Comparison of ENCODE assay signal across 17 cellular contexts in the genomic region with DNA sequence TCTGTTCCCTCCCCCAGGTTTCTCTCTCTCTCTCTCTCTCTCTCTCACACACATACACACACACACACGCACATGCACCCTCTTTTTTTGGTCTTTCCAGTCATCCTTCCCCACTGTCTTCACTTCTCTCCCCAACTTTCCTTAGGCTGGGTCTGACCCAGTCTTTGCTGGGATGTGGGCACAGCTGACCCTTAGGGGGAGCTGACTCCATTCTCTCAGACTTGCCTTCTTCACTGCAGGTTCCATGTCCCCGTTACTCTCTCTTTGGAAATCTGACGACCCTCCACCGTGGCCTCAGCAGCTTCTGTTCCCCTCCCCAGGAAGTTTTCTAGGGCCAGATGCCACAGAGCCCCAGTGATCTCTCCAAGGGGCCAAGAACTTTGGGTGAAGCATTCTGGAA. TPM values are rescaled to one million over a fixed set of nuclear protein-coding genes. Genes with fewer than 3 reads are reported as not detected.
DNase-seq lines count a peak whose midpoint lies in the region; ATAC-seq and TF ChIP-seq lines count a peak whose summit lies in the region.
"Had no signal": no experiment of that assay in that cellular context is flagged by ENCODE, and none has a peak within 500 bp of the region (broad histone marks: within the 10 kb centered on the region; RNA-seq: fewer than 3 reads in every experiment).

No MANE protein-coding gene starts in this region.

- H3K36me3 ChIP-seq in HCT116 (ENCODE audit: control insufficient read depth in 1 of 2, insufficient read depth in 2 of 2, low read length in 2 of 2): no peaks in the 10 kb centered on the region

- peak; percentile 14; the same call in 1 of the 2 replicates for TF ChIP-seq RAD21 in HCT116 (IDR thresholded peaks at IDR 0.05; ENCODE audit: low read depth)

- POLR2A ChIA-PET in HCT116 (lab: Charles Lee): no interaction called here

- no peak overlapping the region for H3K9ac ChIP-seq in HCT116 (ENCODE audit: low read length)
- H3K9ac ChIP-seq: KMS-11 had no signal

- H3K79me2 ChIP-seq in HCT116 (ENCODE audit: insufficient read depth, low read length): no peaks in the 10 kb centered on the region

- no peak overlapping the region for H3K27ac Mint-ChIP-seq in T-helper 2 cell treated with Interferon-gamma antibody and Interleukin-4, amounts not matched to agents 5 μg/mL and 100 μg/mL, for 36 hours
- H3K27ac Mint-ChIP-seq in chondrocyte (ENCODE audit: unreplicated experiment) (no peak overlapping the region), neural crest cell (ENCODE audit: unreplicated experiment) (no peak overlapping the region)

- H3K9me2 ChIP-seq in HCT116 (ENCODE audit: insufficient read depth): no peaks in the 10 kb centered on the region

- ATAC-seq in HCT116: no peak
- ATAC-seq: A549 had no signal

- TF ChIP-seq POLR2A in HCT116 (IDR thresholded peaks at IDR 0.05; ENCODE audit: borderline replicate concordance, extremely low read depth, insufficient read depth, insufficient read length): no peak

- H3K4me3 ChIP-seq in HCT116 (replicated peaks in 1 of 2; ENCODE audit: low read depth in 1 of 2, low read length in 2 of 2): no peak overlapping the region
- H3K4me3 ChIP-seq: A549, smooth muscle cell had no signal

- no peak overlapping the region for H3K4me2 ChIP-seq in HCT116 (ENCODE audit: low read length)
- H3K4me2 ChIP-seq: A549, KMS-11, smooth muscle cell had no signal

- H3K4me1 ChIP-seq in HCT116 (ENCODE audit: control insufficient read depth in 1 of 2, insufficient read depth in 2 of 2, low read length in 2 of 2): peaks cover 0 to 16% of the 10 kb centered on the region in 2 experiments; a peak in 1 of 4 replicates

- no peak for DNase-seq in T-helper 2 cell treated with Interferon-gamma antibody and Interleukin-4, amounts not matched to agents 5 μg/mL and 100 μg/mL, for 36 hours (ENCODE audit: low spot score)
- DNase-seq in T-helper 2 cell (no peak), HCT116 (ENCODE audit: low read depth, low spot score) (no peak), chondrocyte (ENCODE audit: low spot score) (peak; percentile 24), neural crest cell (ENCODE audit: low read depth, low spot score) (no peak), GDM1 (lab: John Stamatoyannopoulos, UW) (no peak), HT-29 (ENCODE audit: low spot score) (no peak)
- no peak for DNase-seq in stimulated activated CD4-positive, alpha-beta T cell treated with anti-CD3 and anti-CD28 coated beads, Interleukin-2, amount 100 ng/mL, for 48 hours
- DNase-seq: activated CD4-positive, CD25-positive, alpha-beta regulatory T cell; GF-D8; NCI-H1417 treated with DMSO at 0.1 percent for 48 hours had no signal

- H3K4me3 Mint-ChIP-seq in T-helper 2 cell treated with Interferon-gamma antibody and Interleukin-4, amounts not matched to agents 5 μg/mL and 100 μg/mL, for 36 hours: peak overlapping the region; percentile 35
- H3K4me3 Mint-ChIP-seq in chondrocyte (ENCODE audit: unreplicated experiment) (no peak overlapping the region), neural crest cell (peak overlapping the region; percentile 76)

- H3K9me3 Mint-ChIP-seq in T-helper 2 cell treated with Interferon-gamma antibody and Interleukin-4, amounts not matched to agents 5 μg/mL and 100 μg/mL, for 36 hours: no peaks in the 10 kb centered on the region
- H3K9me3 Mint-ChIP-seq in chondrocyte (ENCODE audit: low read depth): no peaks in the 10 kb centered on the region
- H3K9me3 Mint-ChIP-seq in neural crest cell: no peaks in the 10 kb centered on the region

- peaks cover 49% of the 10 kb centered on the region for H3K27me3 ChIP-seq in HCT116 (ENCODE audit: insufficient read depth, low read length)

- TF ChIP-seq CTCF in HCT116 (IDR thresholded peaks at IDR 0.05 in 2 of 3, conservative IDR thresholded peaks at IDR 0.05 in 1 of 3; ENCODE audit: borderline replicate concordance in 1 of 3, insufficient read depth in 1 of 3, low read depth in 2 of 3, low read length in 2 of 3) (peak in 1 of 3 experiments; percentile 10; a peak in 1 of 6 replicates), chondrocyte (IDR thresholded peaks at IDR 0.05) (no peak), neural crest cell (conservative IDR thresholded peaks at IDR 0.05) (no peak)

- H3K36me3 Mint-ChIP-seq in T-helper 2 cell treated with Interferon-gamma antibody and Interleukin-4, amounts not matched to agents 5 μg/mL and 100 μg/mL, for 36 hours (ENCODE audit: low read depth): no peaks in the 10 kb centered on the region
- H3K36me3 Mint-ChIP-seq in chondrocyte (ENCODE audit: low read depth) (peaks cover 3% of the 10 kb centered on the region), neural crest cell (ENCODE audit: low read depth) (no peaks in the 10 kb centered on the region)

- intact Hi-C loops in HCT116 (cut with micrococcal nuclease): no loop called here

- CTCF ChIA-PET in HCT116 (lab: Charles Lee): no interaction called here

- H4K20me1 ChIP-seq in HCT116 (ENCODE audit: insufficient read depth): no peaks in the 10 kb centered on the region

- peaks cover 31% of the 10 kb centered on the region for H3K27me3 Mint-ChIP-seq in T-helper 2 cell treated with Interferon-gamma antibody and Interleukin-4, amounts not matched to agents 5 μg/mL and 100 μg/mL, for 36 hours (ENCODE audit: low read depth)
- H3K27me3 Mint-ChIP-seq in chondrocyte (ENCODE audit: low read depth): peaks cover 59% of the 10 kb centered on the region
- peaks cover 46% of the 10 kb centered on the region for H3K27me3 Mint-ChIP-seq in neural crest cell (ENCODE audit: low read depth)

- H3K27ac ChIP-seq in HCT116 (ENCODE audit: low read depth, low read length): no peak overlapping the region
- H3K27ac ChIP-seq: A549, KMS-11 had no signal

- BruUV-seq in HCT116 (replicated peaks; lab: Mats Ljungman, UMichigan): no TSS peak

- no peaks in the 10 kb centered on the region for H3K9me3 ChIP-seq in HCT116 (ENCODE audit: control insufficient read depth in 1 of 2, insufficient read depth in 1 of 2, low read depth in 1 of 2, low read length in 2 of 2)
- H3K9me3 ChIP-seq: A549 had no signal

- no peak overlapping the region for H2AFZ ChIP-seq in HCT116 (ENCODE audit: low read depth, low read length, poor library complexity, severe bottlenecking)

- H3K4me1 Mint-ChIP-seq in T-helper 2 cell treated with Interferon-gamma antibody and Interleukin-4, amounts not matched to agents 5 μg/mL and 100 μg/mL, for 36 hours (ENCODE audit: low read depth): peaks cover 2% of the 10 kb centered on the region
- H3K4me1 Mint-ChIP-seq in chondrocyte (ENCODE audit: low read depth): peaks cover 5% of the 10 kb centered on the region
- H3K4me1 Mint-ChIP-seq in neural crest cell: peaks cover 14% of the 10 kb centered on the region

- RAD21 ChIA-PET in HCT116 (lab: Charles Lee; ENCODE audit: low non-redundant PET in 1 of 2, low total read pairs in 2 of 2, uncharacterized antibody in 2 of 2, unreplicated experiment in 2 of 2): no interaction called here

TF ChIP-seq in HCT116, 20 proteins besides CTCF, POLR2A, EP300 and RAD21:
- TF ChIP-seq EGR1 (IDR thresholded peaks at IDR 0.05; ENCODE audit: low read depth): no peak
- no peak for TF ChIP-seq JUND (IDR thresholded peaks at IDR 0.05)
- TF ChIP-seq SP1 (IDR thresholded peaks at IDR 0.05; ENCODE audit: low read depth): no peak
- TF ChIP-seq, protein P1, sequence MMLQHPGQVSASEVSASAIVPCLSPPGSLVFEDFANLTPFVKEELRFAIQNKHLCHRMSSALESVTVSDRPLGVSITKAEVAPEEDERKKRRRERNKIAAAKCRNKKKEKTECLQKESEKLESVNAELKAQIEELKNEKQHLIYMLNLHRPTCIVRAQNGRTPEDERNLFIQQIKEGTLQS (IDR thresholded peaks at IDR 0.05): no peak
- no peak for TF ChIP-seq CEBPB (IDR thresholded peaks at IDR 0.05; ENCODE audit: low read depth)
- TF ChIP-seq, protein P2, sequence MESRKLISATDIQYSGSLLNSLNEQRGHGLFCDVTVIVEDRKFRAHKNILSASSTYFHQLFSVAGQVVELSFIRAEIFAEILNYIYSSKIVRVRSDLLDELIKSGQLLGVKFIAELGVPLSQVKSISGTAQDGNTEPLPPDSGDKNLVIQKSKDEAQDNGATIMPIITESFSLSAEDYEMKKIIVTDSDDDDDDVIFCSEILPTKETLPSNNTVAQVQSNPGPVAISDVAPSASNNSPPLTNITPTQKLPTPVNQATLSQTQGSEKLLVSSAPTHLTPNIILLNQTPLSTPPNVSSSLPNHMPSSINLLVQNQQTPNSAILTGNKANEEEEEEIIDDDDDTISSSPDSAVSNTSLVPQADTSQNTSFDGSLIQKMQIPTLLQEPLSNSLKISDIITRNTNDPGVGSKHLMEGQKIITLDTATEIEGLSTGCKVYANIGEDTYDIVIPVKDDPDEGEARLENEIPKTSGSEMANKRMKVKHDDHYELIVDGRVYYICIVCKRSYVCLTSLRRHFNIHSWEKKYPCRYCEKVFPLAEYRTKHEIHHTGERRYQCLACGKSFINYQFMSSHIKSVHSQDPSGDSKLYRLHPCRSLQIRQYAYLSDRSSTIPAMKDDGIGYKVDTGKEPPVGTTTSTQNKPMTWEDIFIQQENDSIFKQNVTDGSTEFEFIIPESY (IDR thresholded peaks at IDR 0.05; ENCODE audit: extremely low read depth, insufficient replicate concordance, low read length): no peak
- TF ChIP-seq EZH2phosphoT487 (IDR thresholded peaks at IDR 0.05; ENCODE audit: borderline replicate concordance): no peak
- TF ChIP-seq CBX3 (IDR thresholded peaks at IDR 0.05; ENCODE audit: low read depth): no peak
- no peak for TF ChIP-seq FOSL1 (IDR thresholded peaks at IDR 0.05; ENCODE audit: low read depth)
- no peak for TF ChIP-seq TCF7L2 (IDR thresholded peaks at IDR 0.05; ENCODE audit: borderline replicate concordance, extremely low read depth, insufficient read depth, insufficient read length)
- no peak for TF ChIP-seq SRF (IDR thresholded peaks at IDR 0.05; ENCODE audit: low read depth)
- no peak for TF ChIP-seq EZH2 (IDR thresholded peaks at IDR 0.05)
- TF ChIP-seq ZFX (IDR thresholded peaks at IDR 0.05): no peak
- TF ChIP-seq ZNF274 (IDR thresholded peaks at IDR 0.05; ENCODE audit: low read depth, low read length): no peak
- no peak for TF ChIP-seq POLR2AphosphoS5 (IDR thresholded peaks at IDR 0.05; ENCODE audit: low read depth, low read length)
- TF ChIP-seq ELF1 (IDR thresholded peaks at IDR 0.05; ENCODE audit: borderline replicate concordance, low read depth): no peak
- no peak for TF ChIP-seq YY1 (IDR thresholded peaks at IDR 0.05; ENCODE audit: extremely low read depth, insufficient replicate concordance, low read depth, low read length)

RNA-seq across cellular contexts. Expression of a gene that starts 2.1 kb away (rescaled TPM):
- total RNA-seq in HCT116 (2021; ENCODE audit: unreplicated experiment) (2.3 TPM), chondrocyte (0.05 to 0.21 TPM in 2 of 3 replicates, not detected in the other), neural crest cell (6.8 and 9.1 TPM in 2 replicates)
- 0.95 and 0.97 TPM in 2 replicates for polyA plus RNA-seq in HCT116 (2012)
- total RNA-seq in HT-29 (2014; rRNA removed; shearing (Covaris generic)): 0.05 and 0.60 TPM in 2 replicates
- total RNA-seq: posterior vena cava, smooth muscle cell had no signal
- polyA plus RNA-seq: esophagus, keratinocyte had no signal
